Comparison of ENCODE assay signal across 29 cellular contexts in genomic region chr9:88251903-88252302, GRCh38.
"Had no signal": no experiment of that assay in that cellular context is flagged by ENCODE, and none has a peak within 500 bp of the region (broad histone marks: within the 10 kb centered on the region; RNA-seq: fewer than 3 reads in every experiment).

No MANE protein-coding gene starts in this region.

- H3K9me3 ChIP-seq: adrenal gland, body of pancreas had no signal

- H3K27ac ChIP-seq: adrenal gland, ascending aorta, body of pancreas, brain microvascular endothelial cell, breast epithelium, cardiac muscle cell had no signal

- H3K4me3 ChIP-seq: adrenal gland, ascending aorta, body of pancreas, breast epithelium, cardiac muscle cell had no signal

- H3K4me1 ChIP-seq: adrenal gland, ascending aorta, body of pancreas, breast epithelium had no signal

- H3K36me3 ChIP-seq: adrenal gland, ascending aorta, brain microvascular endothelial cell, breast epithelium, cardiac muscle cell had no signal

- DNase-seq: activated effector memory CD4-positive, alpha-beta T cell treated with anti-CD3 and anti-CD28 coated beads, Interleukin-2, amount 50 U/mL, for 16 hours; activated effector memory CD4-positive, alpha-beta T cell treated with Interleukin-2 at 50 U/mL for 16 hours; activated gamma-delta T cell; activated gamma-delta T cell treated with Interleukin-2 at 50 U/mL for 16 hours; activated naive CD4-positive, alpha-beta T cell; activated naive CD4-positive, alpha-beta T cell treated with anti-CD3 and anti-CD28 coated beads for 36 hours; activated naive CD4-positive, alpha-beta T cell treated with anti-CD3 and anti-CD28 coated beads, Interleukin-2, amount 10 ng/mL, durations not matched to agents 7 days and 5 days; activated naive CD4-positive, alpha-beta T cell treated with anti-CD3 and anti-CD28 coated beads, Interleukin-2, amount 50 U/mL, for 16 hours; activated naive CD4-positive, alpha-beta T cell treated with Interleukin-2 at 50 U/mL for 16 hours; activated naive CD8-positive, alpha-beta T cell treated with anti-CD3 and anti-CD28 coated beads for 36 hours; activated naive CD8-positive, alpha-beta T cell treated with anti-CD3 and anti-CD28 coated beads, Interleukin-2, amount 10 ng/mL, durations not matched to agents 7 days and 5 days; activated naive CD8-positive, alpha-beta T cell treated with anti-CD3 and anti-CD28 coated beads, Interleukin-2, amount 50 U/mL, for 24 hours; activated T-cell treated with anti-CD3 and anti-CD28 coated beads, Interleukin-2, amount 50 U/mL, for 24 hours; activated T-cell treated with anti-CD3 and anti-CD28 coated beads, Interleukin-2, amount 50 U/mL, for 4 hours; activated T-cell treated with anti-CD3 and anti-CD28 coated beads, Interleukin-2, amount 50 U/mL, for 48 hours; activated T-cell treated with anti-CD3 and anti-CD28 coated beads, Interleukin-2, amount 50 U/mL, for 72 hours; adrenal gland; amniotic stem cell; amygdala; anterior cingulate cortex; aorta; body of pancreas; brain microvascular endothelial cell; caudate nucleus; central memory CD4-positive, alpha-beta T cell; cerebellar nuclear complex had no signal
